8 cellular contexts compared by ENCODE assay signal in the genomic region with DNA sequence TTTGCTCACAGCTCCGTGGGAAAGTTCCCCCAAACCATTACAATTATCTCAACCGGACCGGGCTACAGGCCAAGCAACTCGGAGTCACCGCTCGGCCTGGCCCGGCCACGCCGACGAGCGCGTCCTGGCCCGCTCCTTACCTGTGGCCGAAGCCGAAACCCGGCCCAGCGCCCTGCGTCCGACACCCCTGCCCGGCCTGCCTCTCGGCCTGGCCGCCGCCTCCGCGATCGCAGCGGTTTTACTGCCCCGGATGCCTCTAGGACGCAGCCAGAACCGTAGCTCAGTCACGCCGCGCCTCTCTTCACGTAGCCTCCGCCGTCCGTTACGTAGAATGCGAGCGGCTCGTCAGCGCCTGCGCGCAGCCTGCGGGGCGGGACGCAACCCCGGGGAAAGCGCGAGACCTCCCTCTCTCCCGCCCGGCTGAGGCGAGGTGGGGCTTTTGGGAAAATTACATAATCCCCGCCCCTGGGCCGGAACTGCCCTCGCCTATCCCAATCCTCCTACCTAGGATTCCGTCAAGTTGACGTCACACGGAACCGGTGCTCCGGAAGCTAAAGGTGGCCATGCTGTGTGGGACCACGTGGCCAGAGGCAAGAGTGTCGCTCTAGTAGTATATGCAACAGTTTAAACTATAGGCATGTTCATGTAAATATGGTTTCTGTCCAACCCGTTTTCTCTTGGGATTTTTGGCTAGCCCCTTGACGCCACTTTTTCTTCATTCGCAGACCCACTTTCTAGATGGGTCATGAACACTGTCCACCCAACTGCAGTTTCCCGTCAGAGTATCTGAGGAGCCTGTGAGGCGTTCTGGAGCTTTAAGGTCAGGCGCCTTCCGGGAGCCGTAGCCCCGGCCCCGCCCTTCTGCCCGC. TPM values are rescaled to one million over a fixed set of nuclear protein-coding genes. Genes with fewer than 3 reads are reported as not detected.
DNase-seq lines count a peak whose midpoint lies in the region; ATAC-seq, FAIRE-seq and TF ChIP-seq lines count a peak whose summit lies in the region.

Gene CCDC47, minus strand, starts transcription at position 326 of the 869 bp plus-strand sequence. CDS start 7,422 bp downstream, outside the sequence.

- H3K9ac ChIP-seq in IMR-90 (ENCODE audit: low read depth, low read length) (peak within 1 kb of the TSS; percentile 99), endothelial cell of umbilical vein (replicated peaks; ENCODE audit: extremely low read depth, insufficient read depth, low read length) (peak within 1 kb of the TSS; percentile 90)

- peak within 1 kb of the TSS; percentile 90 for H2AK5ac ChIP-seq in IMR-90 (ENCODE audit: low read depth, low read length)

- H3K9me1 ChIP-seq in IMR-90 (ENCODE audit: insufficient read depth, low read length) (peaks cover 2% of the 10 kb centered on the region), endothelial cell of umbilical vein (replicated peaks; ENCODE audit: control insufficient read depth, extremely low read depth, insufficient read depth, low read length) (no peaks in the 10 kb centered on the region)

- H2BK5ac ChIP-seq in IMR-90 (ENCODE audit: low read depth, low read length, poor library complexity, severe bottlenecking): peak within 1 kb of the TSS; percentile 96

- POLR2A ChIA-PET in IMR-90 (lab: Charles Lee; ENCODE audit: unreplicated experiment): interaction anchor here (0.5 to 1.5 kb wide), 6 partner anchors 9 to 1861 kb away, joined by 3 to 8 read pairs (median 5); no protein-coding TSS in a partner anchor
- POLR2A ChIA-PET in endothelial cell of umbilical vein (lab: Charles Lee): interaction anchor here (0.8 to 2.4 kb wide), 6 partner anchors 9 to 152 kb away, joined by 3 to 5 read pairs (median 4); partner anchors contain the start of gene MAP3K3

- 1% methylated on average over 29 of the region's 74 CpGs; no CpG with 5 or more reads in 1 of the 2 experiments for WGBS in IMR-90 (ENCODE audit: extremely low coverage in 2 of 2, insufficient read length in 1 of 2), 2 experiments

- dilution Hi-C loops in IMR-90 (cut with HindIII; ENCODE audit: low sequenced_read_pairs, unreplicated experiment) (no loop called here), endothelial cell of umbilical vein (cut with MboI; ENCODE audit: extremely low pct_ligation_motif_present, low sequenced_read_pairs) (no loop called here)

- DNase-seq in DMS 273 (lab: John Stamatoyannopoulos, UW; ENCODE audit: unreplicated experiment) (peak; percentile 100), IMR-90 (peak; percentile 99), OCI-M1 (lab: John Stamatoyannopoulos, UW) (peak; percentile 99), activated T-cell treated with anti-CD3 and anti-CD28 coated beads for 24 hours (ENCODE audit: low read depth) (peak; percentile 98), endothelial cell of umbilical vein (ENCODE audit: low read depth, low spot score) (peak; percentile 99), midbrain (lab: John Stamatoyannopoulos, UW) (peak; percentile 99)
- DNase-seq in stimulated activated CD8-positive, alpha-beta memory T cell treated with anti-CD3 and anti-CD28 coated beads, Interleukin-2, amount 100 ng/mL, for 1 hour (ENCODE audit: low read depth in 2 of 2): peak; percentile 94 to 95

- peak within 1 kb of the TSS; percentile 100 for H3K56ac ChIP-seq in IMR-90 (ENCODE audit: extremely low read depth, insufficient read depth, low read length)

- no peak for TF ChIP-seq RAD21 in IMR-90 (IDR thresholded peaks at IDR 0.05; ENCODE audit: low read length)

- H3K36me3 ChIP-seq in IMR-90 (ENCODE audit: control insufficient read depth, insufficient read depth, low read length) (peaks cover 2% of the 10 kb centered on the region), endothelial cell of umbilical vein (ENCODE audit: control insufficient read depth in 2 of 2, extremely low read depth in 1 of 2, insufficient read depth in 2 of 2, low read length in 2 of 2) (no peaks in the 10 kb centered on the region)

- BruUV-seq in IMR-90 (replicated peaks; lab: Mats Ljungman, UMichigan) (no TSS peak), endothelial cell of umbilical vein (replicated peaks; lab: Mats Ljungman, UMichigan) (no TSS peak)

- CTCF ChIA-PET in IMR-90 (lab: Yijun Ruan, JAX) (interaction anchor here (1.1 kb wide), 1 partner anchor 9 kb away, joined by 4 read pairs; no protein-coding TSS in a partner anchor), endothelial cell of umbilical vein (lab: Charles Lee) (interaction anchor here (0.7 to 2.4 kb wide), 10 partner anchors 9 to 348 kb away, joined by 3 to 9 read pairs (median 4); no protein-coding TSS in a partner anchor)

- H4K20me1 ChIP-seq in IMR-90 (ENCODE audit: insufficient read depth, low read length) (peaks cover 62% of the 10 kb centered on the region), endothelial cell of umbilical vein (replicated peaks; ENCODE audit: control insufficient read depth, extremely low read depth, insufficient read depth, low read length) (no peaks in the 10 kb centered on the region)

- peak within 1 kb of the TSS; percentile 100 for H3K4me3 ChIP-seq in IMR-90 (ENCODE audit: insufficient read depth, low read depth, low read length)
- H3K4me3 ChIP-seq in endothelial cell of umbilical vein (replicated peaks in 1 of 3; ENCODE audit: insufficient read depth in 1 of 3, low read depth in 1 of 3, low read length in 3 of 3): peak within 1 kb of the TSS; percentile 77 to 94 (median 94)

- peak; percentile 87 for ATAC-seq in GM21528 (IDR thresholded peaks at IDR 0.05; ENCODE audit: low FRiP score, unreplicated experiment)
- peak; percentile 84 for ATAC-seq in IMR-90 (ENCODE audit: low read depth)

- peaks cover 0 to 36% of the 10 kb centered on the region in 2 experiments; a peak in 2 of 4 replicates for H3K79me1 ChIP-seq in IMR-90 (ENCODE audit: low read depth in 1 of 2, low read length in 2 of 2)

- TF ChIP-seq CTCF in IMR-90 (conservative IDR thresholded peaks at IDR 0.05; ENCODE audit: low read depth, low read length) (no peak), endothelial cell of umbilical vein (IDR thresholded peaks at IDR 0.05; ENCODE audit: extremely low read depth in 1 of 2, insufficient read depth in 1 of 2, low read depth in 1 of 2, low read length in 2 of 2) (no peak)

- peak within 1 kb of the TSS; percentile 96 for H2AFZ ChIP-seq in IMR-90 (replicated peaks; ENCODE audit: low read length, poor library complexity)
- H2AFZ ChIP-seq in endothelial cell of umbilical vein (ENCODE audit: low read depth, low read length): peak within 1 kb of the TSS; percentile 65

- H3K27me3 ChIP-seq in IMR-90 (ENCODE audit: control insufficient read depth, insufficient read depth, low read length) (no peaks in the 10 kb centered on the region), endothelial cell of umbilical vein (ENCODE audit: control insufficient read depth in 2 of 2, insufficient read depth in 2 of 2, low read length in 2 of 2) (no peaks in the 10 kb centered on the region)

- in situ Hi-C loops in IMR-90 (cut with MboI; ENCODE audit: low sequenced_read_pairs): no loop called here

- H3K4ac ChIP-seq in IMR-90 (ENCODE audit: low read depth, low read length): peak within 1 kb of the TSS; percentile 99

- TF ChIP-seq POLR2A in IMR-90 (IDR thresholded peaks at IDR 0.05; ENCODE audit: low read depth, low read length): peak; percentile 96
- peak; percentile 89 for TF ChIP-seq POLR2A in endothelial cell of umbilical vein (IDR thresholded peaks at IDR 0.05; ENCODE audit: low read depth, low read length)

- H3K27ac ChIP-seq in IMR-90 (ENCODE audit: insufficient read depth, low read length): peak within 1 kb of the TSS; percentile 94
- H3K27ac ChIP-seq in endothelial cell of umbilical vein (ENCODE audit: insufficient read depth, low read depth, low read length): peak within 1 kb of the TSS; percentile 78

- peak within 1 kb of the TSS; percentile 100 for H3K14ac ChIP-seq in IMR-90 (replicated peaks; ENCODE audit: low read depth, low read length)

- 0 out of 2 replicates have a peak, but pooled peaks cover 2% of the 10 kb centered on the region for H3K4me1 ChIP-seq in IMR-90 (ENCODE audit: control insufficient read depth, insufficient read depth, low read length)
- peaks cover 15% of the 10 kb centered on the region for H3K4me1 ChIP-seq in endothelial cell of umbilical vein (ENCODE audit: control insufficient read depth, extremely low read depth, insufficient read depth, low read length)

- H4K5ac ChIP-seq in IMR-90 (ENCODE audit: low read depth, low read length): peak within 1 kb of the TSS; percentile 92

- peak within 1 kb of the TSS; percentile 95 to 98 for H4K8ac ChIP-seq in IMR-90 (ENCODE audit: low read depth in 2 of 2, low read length in 2 of 2)

- H3K4me2 ChIP-seq in IMR-90 (ENCODE audit: low read depth, low read length) (peak within 1 kb of the TSS; percentile 98), endothelial cell of umbilical vein (ENCODE audit: insufficient read depth, low read length) (peak within 1 kb of the TSS; percentile 98)

- intact Hi-C loops in IMR-90 (cut with micrococcal nuclease) (no loop called here), endothelial cell of umbilical vein (cut with micrococcal nuclease) (loop anchor here (1.0 to 2.0 kb wide), 4 partner anchors 32 to 151 kb away; partner anchors contain the start of genes FTSJ3, MAP3K3, PSMC5 and STRADA)

- peak; percentile 93 for FAIRE-seq in endothelial cell of umbilical vein (lab: Jason Lieb, UNC)

- peak within 1 kb of the TSS; percentile 100 for H2AK9ac ChIP-seq in IMR-90 (replicated peaks; ENCODE audit: low read depth, low read length, poor library complexity)

- H3K9me3 ChIP-seq in IMR-90 (ENCODE audit: control insufficient read depth, insufficient read depth, low read length) (no peaks in the 10 kb centered on the region), endothelial cell of umbilical vein (replicated peaks; ENCODE audit: control insufficient read depth, insufficient read depth, low read length) (no peaks in the 10 kb centered on the region)

- H2BK20ac ChIP-seq in IMR-90 (ENCODE audit: low read depth, low read length): peak within 1 kb of the TSS; percentile 38; the same call in 1 of the 2 replicates

- H2BK120ac ChIP-seq in IMR-90 (ENCODE audit: low read depth, low read length): peak within 1 kb of the TSS; percentile 92

- H4K91ac ChIP-seq in IMR-90 (ENCODE audit: insufficient read depth, low read depth, low read length): peak within 1 kb of the TSS; percentile 100

- H3K18ac ChIP-seq in IMR-90 (ENCODE audit: low read depth, low read length): peak within 1 kb of the TSS; percentile 88

- peaks cover 88% of the 10 kb centered on the region for H3K79me2 ChIP-seq in endothelial cell of umbilical vein (ENCODE audit: control insufficient read depth, insufficient read depth, low read length)

- peak within 1 kb of the TSS; percentile 98; the same call in 2 of the 3 replicates for H2BK15ac ChIP-seq in IMR-90 (ENCODE audit: low read depth, low read length)

- H3K23ac ChIP-seq in IMR-90 (ENCODE audit: low read depth, low read length): peak within 1 kb of the TSS; percentile 100

RNA-seq across cellular contexts. Expression of gene CCDC47, which starts in this region (rescaled TPM):
- total RNA-seq in IMR-90 (2012; rRNA removed): 62.0 and 79.4 TPM in 2 replicates
- polyA plus RNA-seq in IMR-90 (2012; rRNA removed): 45.3 and 45.7 TPM in 2 replicates
- 14.3 and 14.7 TPM in 2 replicates for polyA plus RNA-seq in IMR-90 (2012; cell fraction: cytosol; rRNA removed)
- polyA plus RNA-seq in IMR-90 (2012; cell fraction: nucleus; rRNA removed; ENCODE audit: low replicate concordance): 7.1 and 19.4 TPM in 2 replicates
- total RNA-seq in endothelial cell of umbilical vein: 73.9 and 76.5 TPM in 2 replicates
- 13.7 and 21.7 TPM in 2 replicates for polyA plus RNA-seq in endothelial cell of umbilical vein
- 34.2 and 37.7 TPM in 2 replicates for polyA plus RNA-seq in endothelial cell of umbilical vein (2011; cell fraction: cytosol; rRNA removed)
- 24.9 and 32.2 TPM in 2 replicates for polyA plus RNA-seq in endothelial cell of umbilical vein (2011; cell fraction: nucleus; rRNA removed)
- 61.6 and 73.2 TPM in 2 replicates for polyA plus RNA-seq in endothelial cell of umbilical vein (2012)
- 49.4 and 55.3 TPM in 2 replicates for polyA minus RNA-seq in endothelial cell of umbilical vein
- polyA minus RNA-seq in endothelial cell of umbilical vein (2011; cell fraction: cytosol; rRNA and poly(A)+ RNA removed): 34.9 TPM
- polyA minus RNA-seq in endothelial cell of umbilical vein (2011; cell fraction: nucleus; rRNA and poly(A)+ RNA removed): 21.0 and 23.9 TPM in 2 replicates

Comparison
In these comparisons a context has a peak if more than half of its experiments do, and no peak if none do; other contexts are left out.
1. Peak in every context shown above with its lines: DNase-seq, ATAC-seq, H3K4me3 ChIP-seq and H3K27ac ChIP-seq.